ENCODE assay signal across 27 cellular contexts in genomic region chr3:129812589-129812988, GRCh38.
"Had no signal": no experiment of that assay in that cellular context is flagged by ENCODE, and none has a peak within 500 bp of the region (broad histone marks: within the 10 kb centered on the region; RNA-seq: fewer than 3 reads in every experiment).

No MANE protein-coding gene starts in this region.

- DNase-seq: cortex of kidney; effector memory CD8-positive, alpha-beta T cell; erythroblast; esophagus squamous epithelium; foreskin melanocyte; glutamatergic neuron; heart right ventricle; hippocampal formation; kidney glomerular epithelial cell; left colon; left ventricle myocardium superior; naive B cell; pancreas; stimulated activated CD4-positive, alpha-beta T cell treated with anti-CD3 and anti-CD28 coated beads, Interleukin-12 subunit alpha, Interleukin-12 subunit beta, amount 100 ng/mL, for 4 hours; stimulated activated CD4-positive, alpha-beta T cell treated with anti-CD3 and anti-CD28 coated beads, Interleukin-1b, Interleukin-23, amount 100 ng/mL, for 48 hours; stimulated activated CD4-positive, alpha-beta T cell treated with anti-CD3 and anti-CD28 coated beads, Interleukin-4, amount 100 ng/mL, for 1 hour; stimulated activated CD8-positive, alpha-beta memory T cell treated with anti-CD3 and anti-CD28 coated beads, Interleukin-4, amount 100 ng/mL, for 48 hours; stimulated activated naive CD4-positive, alpha-beta T cell treated with Interleukin-2 at 50 U/mL for 16 hours; stomach; thyroid gland; trophoblast cell had no signal

- H3K27ac ChIP-seq: esophagus squamous epithelium, heart right ventricle, neutrophil, pancreas, stomach, thyroid gland had no signal

- H3K4me3 ChIP-seq: esophagus squamous epithelium, heart right ventricle, lung, pancreas, smooth muscle cell, stomach, thyroid gland had no signal

- ATAC-seq: effector memory CD8-positive, alpha-beta T cell; heart right ventricle; left colon; left ventricle myocardium superior; natural killer cell treated with Interleukin-12 subunit alpha and Interleukin-12 subunit beta and Interleukin-15 and Interleukin-18, amount 100 ng/mL, for 72 hours; pancreas; sciatic nerve had no signal

- H3K36me3 ChIP-seq: heart right ventricle, neutrophil, pancreas, thyroid gland had no signal

- H3K4me1 ChIP-seq: esophagus squamous epithelium, thyroid gland had no signal

- H3K4me2 ChIP-seq: smooth muscle cell had no signal

- H3K9me3 ChIP-seq: esophagus squamous epithelium, neutrophil, pancreas, stomach, thyroid gland had no signal

- H3K27me3 ChIP-seq: esophagus squamous epithelium, heart right ventricle, neutrophil, pancreas, stomach, thyroid gland had no signal

- FAIRE-seq: endometrium, pancreas had no signal
